Comparison of ENCODE assay signal across 8 cellular contexts in the genomic region with DNA sequence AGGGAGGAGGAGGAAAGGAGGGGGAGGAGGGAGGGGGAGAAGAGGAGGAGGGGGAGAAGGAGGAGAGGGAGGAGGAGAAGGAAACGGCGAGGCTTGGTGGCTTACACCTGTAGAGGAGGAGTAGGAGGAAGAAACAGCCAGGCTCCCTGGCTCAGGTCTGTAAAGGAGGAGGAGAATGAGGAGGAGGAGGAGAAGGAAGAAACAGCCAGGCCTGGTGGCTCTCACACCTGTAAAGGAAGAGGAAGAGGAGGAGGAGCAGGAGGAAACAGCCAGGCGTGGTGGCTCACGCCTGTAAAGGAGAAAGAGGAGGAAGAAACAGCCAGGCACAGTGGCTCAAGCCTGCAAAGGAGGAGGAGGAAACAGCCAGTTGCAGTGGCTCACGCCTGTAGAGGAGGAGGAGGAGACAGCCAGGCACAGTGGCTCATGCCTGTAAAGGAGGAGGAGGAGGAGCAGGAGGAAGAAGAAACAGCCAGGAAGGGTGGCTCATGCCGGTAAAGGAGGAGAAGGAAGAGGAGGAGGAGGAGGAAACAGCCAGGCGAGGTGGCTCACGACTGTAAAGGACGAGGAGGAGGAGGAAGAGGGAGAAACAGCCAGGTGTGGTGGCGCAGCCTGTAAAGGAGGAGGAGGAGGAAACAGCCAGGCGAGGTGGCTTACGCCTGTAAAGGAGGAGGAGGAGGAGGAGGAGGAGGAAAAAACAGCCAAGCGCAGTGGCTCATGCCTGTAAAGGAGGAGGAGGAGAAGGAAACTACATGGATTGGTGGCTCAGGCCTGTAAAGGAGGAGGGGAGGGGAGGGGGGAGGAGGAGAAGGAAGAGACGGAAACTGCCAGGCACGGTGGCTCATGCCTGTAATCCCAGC. TPM values are rescaled to one million over a fixed set of nuclear protein-coding genes. Genes with fewer than 3 reads are reported as not detected.
A peak's percentile ranks its signal among the peaks of the same experiment; 100 is the strongest.
DNase-seq lines count a peak whose midpoint lies in the region; ATAC-seq and TF ChIP-seq lines count a peak whose summit lies in the region.

No MANE protein-coding gene starts in this region.

- H3K36me3 ChIP-seq in BLaER1, result no peaks in the 10 kb centered on the region; the same call in 1 of the 2 replicates
- H3K36me3 ChIP-seq in esophagus muscularis mucosa, result no peaks in the 10 kb centered on the region
- no peaks in the 10 kb centered on the region for H3K36me3 ChIP-seq in upper lobe of right lung

- no peaks in the 10 kb centered on the region for H3K27me3 Mint-ChIP-seq in activated T-cell treated with anti-CD3 and anti-CD28 coated beads, Interleukin-2, amount 50 U/mL, for 4 hours (ENCODE audit: low read depth)
- no peaks in the 10 kb centered on the region for H3K27me3 Mint-ChIP-seq in naive B cell

- H3K4me3 ChIP-seq in BLaER1, result peak overlapping the region; percentile 64
- peak overlapping the region; percentile 45 to 58 (median 51) for H3K4me3 ChIP-seq in esophagus muscularis mucosa
- peak overlapping the region; percentile 46 for H3K4me3 ChIP-seq in upper lobe of right lung

- 5% methylated on average over 15 of the region's 15 CpGs for WGBS in esophagus muscularis mucosa

- H3K9ac ChIP-seq in BLaER1, result peak overlapping the region; percentile 71

- DNase-seq in NOMO-1 treated with DMSO at 0.1 percent for 48 hours (lab: John Stamatoyannopoulos, UW; ENCODE audit: unreplicated experiment) (peak; percentile 48), esophagus muscularis mucosa (ENCODE audit: extremely low spot score) (peak; percentile 92), naive B cell (no peak), upper lobe of right lung (peak; percentile 74)
- peak; percentile 15 for DNase-seq in activated T-cell treated with anti-CD3 and anti-CD28 coated beads, Interleukin-2, amount 50 U/mL, for 4 hours

- peak overlapping the region; percentile 76 for H3K27ac ChIP-seq in BLaER1
- H3K27ac ChIP-seq in esophagus muscularis mucosa (replicated peaks in 1 of 4), result peak overlapping the region; percentile 76 to 84 (median 82)
- peak overlapping the region; percentile 82 for H3K27ac ChIP-seq in upper lobe of right lung

- H3K4me3 Mint-ChIP-seq in activated T-cell treated with anti-CD3 and anti-CD28 coated beads, Interleukin-2, amount 50 U/mL, for 4 hours, result peak overlapping the region; percentile 71
- peak overlapping the region; percentile 74 to 90 (median 84) for H3K4me3 Mint-ChIP-seq in naive B cell

- peak overlapping the region; percentile 85 for H3K4me2 ChIP-seq in BLaER1

- H3K27me3 ChIP-seq in BLaER1 (no peaks in the 10 kb centered on the region), esophagus muscularis mucosa (no peaks in the 10 kb centered on the region), upper lobe of right lung (no peaks in the 10 kb centered on the region)

- TF ChIP-seq POLR2A in esophagus muscularis mucosa (IDR thresholded peaks at IDR 0.05; ENCODE audit: low read depth), result no peak

- H3K4me1 ChIP-seq in BLaER1 (peaks cover 13% of the 10 kb centered on the region), esophagus muscularis mucosa (peaks cover 3 to 15% (median 13%) of the 10 kb centered on the region in 4 donors), upper lobe of right lung (peaks cover 9% of the 10 kb centered on the region)

- H3K36me3 Mint-ChIP-seq in activated T-cell treated with anti-CD3 and anti-CD28 coated beads, Interleukin-2, amount 50 U/mL, for 4 hours (ENCODE audit: insufficient read depth), result no peaks in the 10 kb centered on the region
- no peaks in the 10 kb centered on the region for H3K36me3 Mint-ChIP-seq in naive B cell

- no peaks in the 10 kb centered on the region for H4K20me1 ChIP-seq in BLaER1

- no peak for TF ChIP-seq CTCF in esophagus muscularis mucosa (IDR thresholded peaks at IDR 0.05)
- no peak for TF ChIP-seq CTCF in upper lobe of right lung (IDR thresholded peaks at IDR 0.05)

- H3K9me3 ChIP-seq in BLaER1, result no peaks in the 10 kb centered on the region
- no peaks in the 10 kb centered on the region for H3K9me3 ChIP-seq in esophagus muscularis mucosa
- H3K9me3 ChIP-seq in upper lobe of right lung, result no peaks in the 10 kb centered on the region

- peak; percentile 51 for ATAC-seq in GM19324 (IDR thresholded peaks at IDR 0.05; ENCODE audit: low FRiP score, unreplicated experiment)
- ATAC-seq in HG03457 (IDR thresholded peaks at IDR 0.05; ENCODE audit: unreplicated experiment), result peak; percentile 55
- ATAC-seq in activated T-cell treated with anti-CD3 and anti-CD28 coated beads, Interleukin-2, amount 50 U/mL, for 4 hours, result peak; percentile 87 to 89
- peak; percentile 76 to 82 for ATAC-seq in naive B cell (ENCODE audit: low read depth in 2 of 2)
- ATAC-seq in upper lobe of right lung, result peak; percentile 95

- H3K4me1 Mint-ChIP-seq in activated T-cell treated with anti-CD3 and anti-CD28 coated beads, Interleukin-2, amount 50 U/mL, for 4 hours (ENCODE audit: low read depth), result peaks cover 10% of the 10 kb centered on the region
- peaks cover 11 to 13% (median 12%) of the 10 kb centered on the region in 3 donors for H3K4me1 Mint-ChIP-seq in naive B cell

- intact Hi-C loops in esophagus muscularis mucosa (cut with DNase I) (no loop called here), upper lobe of right lung (cut with DNase I) (no loop called here)

- peak overlapping the region; percentile 61 to 98 (median 78) for H3K27ac Mint-ChIP-seq in naive B cell

- no peak for TF ChIP-seq EP300 in esophagus muscularis mucosa (IDR thresholded peaks at IDR 0.05)

- H3K9me3 Mint-ChIP-seq in activated T-cell treated with anti-CD3 and anti-CD28 coated beads, Interleukin-2, amount 50 U/mL, for 4 hours, result no peaks in the 10 kb centered on the region
- H3K9me3 Mint-ChIP-seq in naive B cell, result no peaks in the 10 kb centered on the region

RNA-seq across cellular contexts. Expression of a gene that starts 14.9 kb away (rescaled TPM):
- total RNA-seq in activated T-cell treated with anti-CD3 and anti-CD28 coated beads, Interleukin-2, amount 50 U/mL, for 4 hours, result 10 to 100 TPM; 41.9 to 48.0 (median 47.6) TPM
- total RNA-seq in esophagus muscularis mucosa (10 to 100 TPM; 45.9 to 61.9 (median 54.2) TPM), upper lobe of right lung (33.1 TPM)
- 10 to 100 TPM; 12.0 to 44.6 (median 29.8) TPM for polyA plus RNA-seq in naive B cell (ENCODE audit: low read depth in 6 of 6)

RNA-seq across cellular contexts. Expression of a gene that starts 24.2 kb away (rescaled TPM):
- 10 to 100 TPM in 1 of 3 donors, 1 to 10 TPM in 2; 7.3 to 11.7 (median 9.6) TPM for total RNA-seq in activated T-cell treated with anti-CD3 and anti-CD28 coated beads, Interleukin-2, amount 50 U/mL, for 4 hours
- 10 to 100 TPM; 10.4 to 24.2 (median 18.8) TPM for total RNA-seq in esophagus muscularis mucosa
- 10 to 100 TPM; 12.0 to 25.6 (median 14.3) TPM for polyA plus RNA-seq in naive B cell (ENCODE audit: low read depth in 6 of 6)
- 54.0 TPM for total RNA-seq in upper lobe of right lung
